In genomic region chr2:128277961-128278681, GRCh38 we compare ENCODE assay signal across 19 cellular contexts. TPM values are rescaled to one million over a fixed set of nuclear protein-coding genes. Genes with fewer than 3 reads are reported as not detected.
A peak's percentile ranks its signal among the peaks of the same experiment; 100 is the strongest.
DNase-seq lines count a peak whose midpoint lies in the region; ATAC-seq and TF ChIP-seq lines count a peak whose summit lies in the region.
"Had no signal": no experiment of that assay in that cellular context is flagged by ENCODE, and none has a peak within 500 bp of the region (broad histone marks: within the 10 kb centered on the region; RNA-seq: fewer than 3 reads in every experiment).

No MANE protein-coding gene starts in this region.

- H3K36me3 Mint-ChIP-seq in activated T-cell treated with anti-CD3 and anti-CD28 coated beads, Interleukin-2, amount 50 U/mL, for 24 hours (ENCODE audit: low read depth): peaks cover 31% of the 10 kb centered on the region
- H3K36me3 Mint-ChIP-seq in chondrocyte (ENCODE audit: low read depth): peaks cover 19% of the 10 kb centered on the region

- H3K4me3 ChIP-seq in right lobe of liver: no peak overlapping the region
- H3K4me3 ChIP-seq: breast epithelium, gastroesophageal sphincter, pancreas, skin epidermis had no signal

- H3K27ac ChIP-seq in right lobe of liver: no peak overlapping the region
- H3K27ac ChIP-seq: 22Rv1, breast epithelium, gastroesophageal sphincter, pancreas, skin epidermis had no signal

- H3K27me3 ChIP-seq in right lobe of liver: no peaks in the 10 kb centered on the region
- H3K27me3 ChIP-seq: breast epithelium, gastroesophageal sphincter, pancreas had no signal

- WGBS in right lobe of liver (ENCODE audit: insufficient coverage, low coverage, low lambda C conversion rate, missing lambda C conversion rate): 67% methylated on average over 3 of the region's 14 CpGs

- peaks cover 18% of the 10 kb centered on the region for H3K4me1 Mint-ChIP-seq in activated T-cell treated with anti-CD3 and anti-CD28 coated beads, Interleukin-2, amount 50 U/mL, for 24 hours (ENCODE audit: low read depth)
- H3K4me1 Mint-ChIP-seq in chondrocyte (ENCODE audit: low read depth): peaks cover 6% of the 10 kb centered on the region

- no peak for TF ChIP-seq CTCF in chondrocyte (IDR thresholded peaks at IDR 0.05)
- no peak for TF ChIP-seq CTCF in right lobe of liver (IDR thresholded peaks at IDR 0.05)

- H3K27ac Mint-ChIP-seq in activated T-cell treated with anti-CD3 and anti-CD28 coated beads, Interleukin-2, amount 50 U/mL, for 24 hours: no peak overlapping the region
- no peak overlapping the region for H3K27ac Mint-ChIP-seq in chondrocyte (ENCODE audit: unreplicated experiment)
- H3K27ac Mint-ChIP-seq: activated CD4-positive, alpha-beta memory T cell treated with anti-CD3 and anti-CD28 coated beads, Interleukin-2, amount 10 ng/mL, durations not matched to agents 7 days and 5 days had no signal

- no peak for ATAC-seq in right lobe of liver
- ATAC-seq in HG02642 (IDR thresholded peaks at IDR 0.05; ENCODE audit: poor library complexity, unreplicated experiment): no peak
- ATAC-seq: gastroesophageal sphincter, pancreas, PC-3 had no signal

- H3K36me3 ChIP-seq in right lobe of liver: peaks cover 0 to 3% (median 2%) of the 10 kb centered on the region in 4 donors
- H3K36me3 ChIP-seq: breast epithelium had no signal

- peak; percentile 12 for DNase-seq in activated T-cell treated with anti-CD3 and anti-CD28 coated beads, Interleukin-2, amount 50 U/mL, for 1 hour
- no peak for DNase-seq in activated T-cell treated with anti-CD3 and anti-CD28 coated beads, Interleukin-2, amount 50 U/mL, for 24 hours
- peak; percentile 82 for DNase-seq in chondrocyte (ENCODE audit: low spot score)
- peak in 2 of 3 donors; percentile 20 to 37 for DNase-seq in right lobe of liver
- peak; percentile 69 for DNase-seq in posterior vena cava (ENCODE audit: low spot score)
- no peak for DNase-seq in NCI-H2029 (lab: John Stamatoyannopoulos, UW)
- DNase-seq in NCI-H2171 (lab: John Stamatoyannopoulos, UW): no peak
- DNase-seq: activated CD4-positive, alpha-beta memory T cell treated with anti-CD3 and anti-CD28 coated beads, Interleukin-2, amount 10 ng/mL, durations not matched to agents 7 days and 5 days; dermis blood vessel endothelial cell; NCI-H1092 treated with DMSO at 0.1 percent for 48 hours; NCI-H69; PC-3; stimulated activated CD4-positive, alpha-beta T cell treated with anti-CD3 and anti-CD28 coated beads, Interleukin-4, amount 100 ng/mL, for 1 hour had no signal

- H3K9me3 Mint-ChIP-seq in activated T-cell treated with anti-CD3 and anti-CD28 coated beads, Interleukin-2, amount 50 U/mL, for 24 hours: peaks cover 9% of the 10 kb centered on the region
- H3K9me3 Mint-ChIP-seq in chondrocyte (ENCODE audit: low read depth): peaks cover 11% of the 10 kb centered on the region

- TF ChIP-seq POLR2A in right lobe of liver (IDR thresholded peaks at IDR 0.05): no peak

- H3K4me1 ChIP-seq in right lobe of liver: peaks cover 0 to 26% (median 15%) of the 10 kb centered on the region in 4 donors
- H3K4me1 ChIP-seq: pancreas had no signal

- H3K9me3 ChIP-seq in right lobe of liver: no peaks in the 10 kb centered on the region
- H3K9me3 ChIP-seq: pancreas had no signal

- intact Hi-C loops in right lobe of liver (cut with DNase I) (no loop called here), posterior vena cava (cut with DNase I) (no loop called here)

- H3K4me3 Mint-ChIP-seq in activated T-cell treated with anti-CD3 and anti-CD28 coated beads, Interleukin-2, amount 50 U/mL, for 24 hours: no peak overlapping the region
- H3K4me3 Mint-ChIP-seq in chondrocyte (ENCODE audit: unreplicated experiment): no peak overlapping the region
- H3K4me3 Mint-ChIP-seq: activated CD4-positive, alpha-beta memory T cell treated with anti-CD3 and anti-CD28 coated beads, Interleukin-2, amount 10 ng/mL, durations not matched to agents 7 days and 5 days had no signal

- no peaks in the 10 kb centered on the region for H3K27me3 Mint-ChIP-seq in activated T-cell treated with anti-CD3 and anti-CD28 coated beads, Interleukin-2, amount 50 U/mL, for 24 hours
- H3K27me3 Mint-ChIP-seq in chondrocyte (ENCODE audit: low read depth): no peaks in the 10 kb centered on the region
- H3K27me3 Mint-ChIP-seq: activated CD4-positive, alpha-beta memory T cell treated with anti-CD3 and anti-CD28 coated beads, Interleukin-2, amount 10 ng/mL, durations not matched to agents 7 days and 5 days had no signal

RNA-seq across cellular contexts. Expression of gene HS6ST1, which starts 40.5 kb away (rescaled TPM):
- total RNA-seq in chondrocyte (30.0 to 39.2 TPM (median 33.1 TPM) in 3 replicates), right lobe of liver (10 to 100 TPM; 18.0 to 53.5 (median 31.0) TPM), posterior vena cava (10 to 100 TPM; 16.9 to 22.4 TPM)

Comparison
In these comparisons a context has a peak if more than half of its experiments do, and no peak if none do; other contexts are left out.
1. DNase-seq: peak in activated T-cell treated with anti-CD3 and anti-CD28 coated beads, Interleukin-2, amount 50 U/mL, for 1 hour (single experiment), chondrocyte (single experiment), right lobe of liver (2 of 3) and posterior vena cava (single experiment); none in activated T-cell treated with anti-CD3 and anti-CD28 coated beads, Interleukin-2, amount 50 U/mL, for 24 hours (single experiment), NCI-H2029 (single experiment) and NCI-H2171 (single experiment).